9 cellular contexts compared by ENCODE assay signal in genomic region chr2:216539791-216540241, GRCh38. TPM values are rescaled to one million over a fixed set of nuclear protein-coding genes. Genes with fewer than 3 reads are reported as not detected.
DNase-seq lines count a peak whose midpoint lies in the region; ATAC-seq, FAIRE-seq and TF ChIP-seq lines count a peak whose summit lies in the region.
"Had no signal": no experiment of that assay in that cellular context is flagged by ENCODE, and none has a peak within 500 bp of the region (broad histone marks: within the 10 kb centered on the region; RNA-seq: fewer than 3 reads in every experiment).

No MANE protein-coding gene starts in this region.

- intact Hi-C loops in colonic mucosa (cut with DNase I) (no loop called here), gastrocnemius medialis (cut with DNase I; ENCODE audit: low total_unique reads) (no loop called here)

- H3K4me3 Mint-ChIP-seq in naive thymus-derived CD8-positive, alpha-beta T cell = no peak overlapping the region

- peaks cover 0 to 2% (median 0%) of the 10 kb centered on the region in 4 donors for H3K4me1 Mint-ChIP-seq in naive thymus-derived CD8-positive, alpha-beta T cell
- H3K4me1 Mint-ChIP-seq: naive B cell had no signal

- FAIRE-seq in GM12891 (lab: Jason Lieb, UNC) = no peak

- in situ Hi-C loops in gastrocnemius medialis (cut with MboI; ENCODE audit: low sequenced_read_pairs in 4 of 4) = loop anchor here in 1 of 4 donors (25.0 kb wide), 1 partner anchor 1172 kb away; no protein-coding TSS in a partner anchor

- H3K36me3 Mint-ChIP-seq in naive thymus-derived CD8-positive, alpha-beta T cell = peaks cover 0 to 2% (median 0%) of the 10 kb centered on the region in 3 donors
- H3K36me3 Mint-ChIP-seq: naive B cell had no signal

- peak; percentile 86 for ATAC-seq in GM19351 (IDR thresholded peaks at IDR 0.05; ENCODE audit: unreplicated experiment)
- ATAC-seq in gastrocnemius medialis = peak; percentile 49 to 53
- ATAC-seq in naive thymus-derived CD8-positive, alpha-beta T cell = no peak

- no peak overlapping the region for H3K4me3 ChIP-seq in colonic mucosa
- H3K4me3 ChIP-seq in gastrocnemius medialis = no peak overlapping the region

- H3K4me1 ChIP-seq in colonic mucosa = no peaks in the 10 kb centered on the region
- peaks cover 8 to 21% of the 10 kb centered on the region in 2 donors for H3K4me1 ChIP-seq in gastrocnemius medialis

- DNase-seq in NCI-H146 treated with DMSO at 0.1 percent for 48 hours (lab: John Stamatoyannopoulos, UW; ENCODE audit: unreplicated experiment) (peak; percentile 43), colonic mucosa (peak; percentile 72), gastrocnemius medialis (peak; percentile 19 to 54), NCI-H526 (lab: John Stamatoyannopoulos, UW) (no peak), GM12891 (ENCODE audit: insufficient read length, low spot score) (no peak)
- DNase-seq in naive thymus-derived CD8-positive, alpha-beta T cell = no peak
- no peak for DNase-seq in stimulated activated naive CD4-positive, alpha-beta T cell (lab: John Stamatoyannopoulos, UW)
- DNase-seq: naive B cell had no signal

- no peak for TF ChIP-seq CTCF in colonic mucosa (IDR thresholded peaks at IDR 0.05)
- TF ChIP-seq CTCF in gastrocnemius medialis (IDR thresholded peaks at IDR 0.05 in 4 of 5, conservative IDR thresholded peaks at IDR 0.05 in 1 of 5) = no peak

- H3K27me3 Mint-ChIP-seq in naive thymus-derived CD8-positive, alpha-beta T cell = peaks cover 0 to 8% (median 5%) of the 10 kb centered on the region in 5 donors

- H3K27ac Mint-ChIP-seq in naive thymus-derived CD8-positive, alpha-beta T cell = no peak overlapping the region

- no peak for TF ChIP-seq POLR2A in gastrocnemius medialis (IDR thresholded peaks at IDR 0.05)
- TF ChIP-seq POLR2A in GM12891 (IDR thresholded peaks at IDR 0.05; ENCODE audit: low read depth, low read length) = no peak

- H3K9ac ChIP-seq in colonic mucosa (ENCODE audit: low read depth in 2 of 2, low read length in 2 of 2) = no peak overlapping the region

- H3K9me3 Mint-ChIP-seq in naive thymus-derived CD8-positive, alpha-beta T cell = peaks cover 0 to 6% (median 0%) of the 10 kb centered on the region in 9 donors

- no peak overlapping the region for H3K27ac ChIP-seq in colonic mucosa
- no peak overlapping the region for H3K27ac ChIP-seq in gastrocnemius medialis

- H3K36me3 ChIP-seq in colonic mucosa (no peaks in the 10 kb centered on the region), gastrocnemius medialis (no peaks in the 10 kb centered on the region)

- POLR2A ChIA-PET in naive thymus-derived CD8-positive, alpha-beta T cell (lab: Charles Lee) = no interaction called here

- H3K27me3 ChIP-seq in colonic mucosa (no peaks in the 10 kb centered on the region), gastrocnemius medialis (no peaks in the 10 kb centered on the region)

- no peaks in the 10 kb centered on the region for H3K9me3 ChIP-seq in colonic mucosa
- H3K9me3 ChIP-seq in gastrocnemius medialis = no peaks in the 10 kb centered on the region

TF ChIP-seq in GM12891, 5 proteins besides CTCF, POLR2A, EP300 and RAD21:
- no peak for TF ChIP-seq POU2F2 (IDR thresholded peaks at IDR 0.05; ENCODE audit: low read depth, low read length)
- TF ChIP-seq TAF1 (IDR thresholded peaks at IDR 0.05; ENCODE audit: low read depth, low read length) = no peak
- TF ChIP-seq PAX5 (IDR thresholded peaks at IDR 0.05; ENCODE audit: insufficient read depth, low read length, severe bottlenecking) = no peak
- no peak for TF ChIP-seq SPI1 (IDR thresholded peaks at IDR 0.05; ENCODE audit: low read depth, low read length)
- no peak for TF ChIP-seq POLR2AphosphoS5 (IDR thresholded peaks at IDR 0.05; ENCODE audit: low read depth, low read length)

RNA-seq across cellular contexts. Expression of gene RPL37A, which starts 41.2 kb away (rescaled TPM):
- total RNA-seq in colonic mucosa (1,000 to 10,000 TPM; 1,895 to 2,156 TPM), gastrocnemius medialis (1,000 to 10,000 TPM; 1,065 to 1,506 (median 1,390) TPM)
- total RNA-seq in naive thymus-derived CD8-positive, alpha-beta T cell = 1,000 to 10,000 TPM; 3,176 to 3,258 TPM
- 1,000 to 10,000 TPM; 4,502 to 5,032 (median 4,635) TPM for polyA plus RNA-seq in naive thymus-derived CD8-positive, alpha-beta T cell
- 11,370 TPM for polyA plus RNA-seq in GM12891 (2012; ENCODE audit: low read depth, missing spikeins)

Comparison
In these comparisons a context has a peak if more than half of its experiments do, and no peak if none do; other contexts are left out.
1. ATAC-seq: peak in GM19351 (single experiment) and gastrocnemius medialis (2 of 2); none in naive thymus-derived CD8-positive, alpha-beta T cell (0 of 2).
2. DNase-seq: peak in NCI-H146 treated with DMSO at 0.1 percent for 48 hours (single experiment), colonic mucosa (single experiment) and gastrocnemius medialis (2 of 2); none in NCI-H526 (0 of 2), naive thymus-derived CD8-positive, alpha-beta T cell (0 of 10), stimulated activated naive CD4-positive, alpha-beta T cell (0 of 6) and GM12891 (single experiment).